ENCODE assay signal across 10 cellular contexts in genomic region chr3:74883690-74884089, GRCh38.
DNase-seq lines count a peak whose midpoint lies in the region; ATAC-seq and TF ChIP-seq lines count a peak whose summit lies in the region.
"Had no signal": no experiment of that assay in that cellular context is flagged by ENCODE, and none has a peak within 500 bp of the region (broad histone marks: within the 10 kb centered on the region; RNA-seq: fewer than 3 reads in every experiment).

No MANE protein-coding gene starts in this region.

- in situ Hi-C loops in IMR-90 (cut with MboI; ENCODE audit: low sequenced_read_pairs) = no loop called here

- H3K4me3 ChIP-seq in Caco-2 (ENCODE audit: low read depth, low read length) (no peak overlapping the region), IMR-90 (ENCODE audit: insufficient read depth, low read depth, low read length) (no peak overlapping the region)

- POLR2A ChIA-PET in Caco-2 (lab: Charles Lee) (no interaction called here), IMR-90 (lab: Charles Lee; ENCODE audit: unreplicated experiment) (no interaction called here)

- H2BK20ac ChIP-seq in IMR-90 (ENCODE audit: low read depth, low read length) = no peak overlapping the region

- ATAC-seq in IMR-90 (ENCODE audit: low read depth) = peak; percentile 48; the same call in 1 of the 2 replicates
- no peak for ATAC-seq in effector memory CD8-positive, alpha-beta T cell (replicated peaks)

- WGBS in IMR-90 (ENCODE audit: extremely low coverage in 2 of 2, insufficient read length in 1 of 2), 2 experiments = no CpG with 5 or more reads among the region's 2 CpGs

- no peak overlapping the region for H2AFZ ChIP-seq in IMR-90 (replicated peaks; ENCODE audit: low read length, poor library complexity)

- H3K36me3 ChIP-seq in Caco-2 (ENCODE audit: control insufficient read depth, insufficient read depth, low read length) (no peaks in the 10 kb centered on the region), IMR-90 (ENCODE audit: control insufficient read depth, insufficient read depth, low read length) (no peaks in the 10 kb centered on the region)
- H3K36me3 ChIP-seq: neutrophil had no signal

- no peak overlapping the region for H4K8ac ChIP-seq in IMR-90 (ENCODE audit: low read depth in 2 of 2, low read length in 2 of 2)

- H3K27ac ChIP-seq in IMR-90 (ENCODE audit: insufficient read depth, low read length) = no peak overlapping the region
- H3K27ac ChIP-seq in substantia nigra (ENCODE audit: low read depth, low read length, poor library complexity, severe bottlenecking) = no peak overlapping the region
- H3K27ac ChIP-seq: neutrophil had no signal

- H3K4me2 ChIP-seq in IMR-90 (ENCODE audit: low read depth, low read length) = no peak overlapping the region

- H4K5ac ChIP-seq in IMR-90 (ENCODE audit: low read depth, low read length) = no peak overlapping the region

- TF ChIP-seq CTCF in Caco-2 (IDR thresholded peaks at IDR 0.05; ENCODE audit: insufficient read depth in 1 of 2, low read depth in 1 of 2, low read length in 1 of 2, severe bottlenecking in 1 of 2, unreplicated experiment in 1 of 2) = peak; percentile 22 to 47
- peak; percentile 36 for TF ChIP-seq CTCF in IMR-90 (conservative IDR thresholded peaks at IDR 0.05; ENCODE audit: low read depth, low read length)

- H3K9me3 Mint-ChIP-seq in Caco-2 (ENCODE audit: unreplicated experiment) = peaks cover 7% of the 10 kb centered on the region
- H3K9me3 Mint-ChIP-seq in effector memory CD8-positive, alpha-beta T cell = peaks cover 6 to 11% of the 10 kb centered on the region in 2 donors

- DNase-seq in Caco-2 = peak in 1 of 2 experiments; percentile 19
- peak; percentile 5 for DNase-seq in IMR-90
- peak; percentile 7 for DNase-seq in astrocyte of the hippocampus (ENCODE audit: low read depth, low spot score)
- peak; percentile 9 for DNase-seq in kidney tubule cell (ENCODE audit: low spot score)
- no peak for DNase-seq in anterior cingulate cortex (lab: John Stamatoyannopoulos, UW)
- DNase-seq in NCI-H1092 (lab: John Stamatoyannopoulos, UW) = no peak
- no peak for DNase-seq in effector memory CD8-positive, alpha-beta T cell
- DNase-seq in substantia nigra (lab: John Stamatoyannopoulos, UW) = no peak
- DNase-seq: NCI-H1092 treated with DMSO at 0.1 percent for 48 hours had no signal

- no peak overlapping the region for H3K14ac ChIP-seq in IMR-90 (replicated peaks; ENCODE audit: low read depth, low read length)

- H3K9me1 ChIP-seq in IMR-90 (ENCODE audit: insufficient read depth, low read length) = no peaks in the 10 kb centered on the region

- H2BK120ac ChIP-seq in IMR-90 (ENCODE audit: low read depth, low read length) = no peak overlapping the region

- H2AK9ac ChIP-seq in IMR-90 (replicated peaks; ENCODE audit: low read depth, low read length, poor library complexity) = no peak overlapping the region

- H3K27ac Mint-ChIP-seq in Caco-2 (ENCODE audit: unreplicated experiment) = no peak overlapping the region
- H3K27ac Mint-ChIP-seq in effector memory CD8-positive, alpha-beta T cell = no peak overlapping the region

- CTCF ChIA-PET in Caco-2 (lab: Charles Lee) = interaction anchor here (0.8 kb wide), 1 partner anchor 11 kb away, joined by 4 read pairs; no protein-coding TSS in a partner anchor
- CTCF ChIA-PET in IMR-90 (lab: Yijun Ruan, JAX) = interaction anchor here (0.9 to 1.2 kb wide), 2 partner anchors 34 to 49 kb away, joined by 3 read pairs; no protein-coding TSS in a partner anchor

- no peak overlapping the region for H2BK5ac ChIP-seq in IMR-90 (ENCODE audit: low read depth, low read length, poor library complexity, severe bottlenecking)

- H3K36me3 Mint-ChIP-seq in Caco-2 (ENCODE audit: insufficient read depth, unreplicated experiment) = no peaks in the 10 kb centered on the region
- H3K36me3 Mint-ChIP-seq in effector memory CD8-positive, alpha-beta T cell (ENCODE audit: insufficient read depth) = no peaks in the 10 kb centered on the region

- H4K91ac ChIP-seq in IMR-90 (ENCODE audit: insufficient read depth, low read depth, low read length) = no peak overlapping the region

- no peak overlapping the region for H3K56ac ChIP-seq in IMR-90 (ENCODE audit: extremely low read depth, insufficient read depth, low read length)

- H4K20me1 ChIP-seq in IMR-90 (ENCODE audit: insufficient read depth, low read length) = no peaks in the 10 kb centered on the region

- BruUV-seq in Caco-2 (replicated peaks; lab: Mats Ljungman, UMichigan) = no TSS peak
- BruUV-seq in IMR-90 (replicated peaks; lab: Mats Ljungman, UMichigan) = no TSS peak

- H2BK15ac ChIP-seq in IMR-90 (ENCODE audit: low read depth, low read length) = no peak overlapping the region

- H3K23ac ChIP-seq in IMR-90 (ENCODE audit: low read depth, low read length) = no peak overlapping the region

- H3K9me3 ChIP-seq in Caco-2 (no peaks in the 10 kb centered on the region), IMR-90 (ENCODE audit: control insufficient read depth, insufficient read depth, low read length) (no peaks in the 10 kb centered on the region)
- H3K9me3 ChIP-seq: neutrophil had no signal

- H2AK5ac ChIP-seq in IMR-90 (ENCODE audit: low read depth, low read length) = no peak overlapping the region

- H3K9ac ChIP-seq in IMR-90 (ENCODE audit: low read depth, low read length) = no peak overlapping the region

- no peaks in the 10 kb centered on the region for H3K79me1 ChIP-seq in IMR-90 (ENCODE audit: low read depth in 1 of 2, low read length in 2 of 2)

- H3K27me3 Mint-ChIP-seq in Caco-2 (ENCODE audit: insufficient read depth, unreplicated experiment) = no peaks in the 10 kb centered on the region
- H3K27me3 Mint-ChIP-seq in effector memory CD8-positive, alpha-beta T cell = no peaks in the 10 kb centered on the region

- dilution Hi-C loops in IMR-90 (cut with HindIII; ENCODE audit: low sequenced_read_pairs, unreplicated experiment) = no loop called here

- no peaks in the 10 kb centered on the region for H3K4me1 Mint-ChIP-seq in Caco-2 (ENCODE audit: low read depth, unreplicated experiment)
- no peaks in the 10 kb centered on the region for H3K4me1 Mint-ChIP-seq in effector memory CD8-positive, alpha-beta T cell (ENCODE audit: low read depth in 2 of 2)

- no peak overlapping the region for H3K18ac ChIP-seq in IMR-90 (ENCODE audit: low read depth, low read length)

- H3K27me3 ChIP-seq in Caco-2 (replicated peaks; ENCODE audit: control insufficient read depth, insufficient read depth, low read length) (no peaks in the 10 kb centered on the region), IMR-90 (ENCODE audit: control insufficient read depth, insufficient read depth, low read length) (no peaks in the 10 kb centered on the region)
- H3K27me3 ChIP-seq: neutrophil had no signal

- TF ChIP-seq POLR2A in IMR-90 (IDR thresholded peaks at IDR 0.05; ENCODE audit: low read depth, low read length) = no peak

- no peak overlapping the region for H3K4me3 Mint-ChIP-seq in Caco-2 (ENCODE audit: unreplicated experiment)
- no peak overlapping the region for H3K4me3 Mint-ChIP-seq in effector memory CD8-positive, alpha-beta T cell

- intact Hi-C loops in Caco-2 (cut with micrococcal nuclease; ENCODE audit: unreplicated experiment) = no loop called here
- intact Hi-C loops in IMR-90 (cut with micrococcal nuclease) = loop anchor here (5.0 to 10.0 kb wide), 3 partner anchors 509 to 816 kb away; no protein-coding TSS in a partner anchor

- TF ChIP-seq RAD21 in IMR-90 (IDR thresholded peaks at IDR 0.05; ENCODE audit: low read length) = peak; percentile 35

- H3K4me1 ChIP-seq in Caco-2 = no peaks in the 10 kb centered on the region
- H3K4me1 ChIP-seq in IMR-90 (ENCODE audit: control insufficient read depth, insufficient read depth, low read length) = no peaks in the 10 kb centered on the region

- no peak overlapping the region for H3K4ac ChIP-seq in IMR-90 (ENCODE audit: low read depth, low read length)

TF ChIP-seq in IMR-90, 13 proteins besides CTCF, POLR2A, EP300 and RAD21:
- TF ChIP-seq SMC3 (IDR thresholded peaks at IDR 0.05; ENCODE audit: low read depth, low read length) (peak; percentile 30; the same call in 1 of the 2 replicates), MAZ (IDR thresholded peaks at IDR 0.05; ENCODE audit: borderline replicate concordance, low read depth, low read length) (no peak), FOS (IDR thresholded peaks at IDR 0.05; ENCODE audit: low read depth, low read length) (no peak), USF2 (IDR thresholded peaks at IDR 0.05; ENCODE audit: low read depth, low read length) (no peak), ELK1 (IDR thresholded peaks at IDR 0.05; ENCODE audit: borderline replicate concordance, low read depth, low read length) (no peak)

Comparison
In these comparisons a context has a peak if more than half of its experiments do, and no peak if none do; other contexts are left out.
1. DNase-seq: peak in IMR-90 (single experiment), astrocyte of the hippocampus (single experiment) and kidney tubule cell (single experiment); none in anterior cingulate cortex (0 of 58), NCI-H1092 (single experiment), effector memory CD8-positive, alpha-beta T cell (0 of 3) and substantia nigra (0 of 49).